10 cellular contexts compared by ENCODE assay signal in the genomic region with DNA sequence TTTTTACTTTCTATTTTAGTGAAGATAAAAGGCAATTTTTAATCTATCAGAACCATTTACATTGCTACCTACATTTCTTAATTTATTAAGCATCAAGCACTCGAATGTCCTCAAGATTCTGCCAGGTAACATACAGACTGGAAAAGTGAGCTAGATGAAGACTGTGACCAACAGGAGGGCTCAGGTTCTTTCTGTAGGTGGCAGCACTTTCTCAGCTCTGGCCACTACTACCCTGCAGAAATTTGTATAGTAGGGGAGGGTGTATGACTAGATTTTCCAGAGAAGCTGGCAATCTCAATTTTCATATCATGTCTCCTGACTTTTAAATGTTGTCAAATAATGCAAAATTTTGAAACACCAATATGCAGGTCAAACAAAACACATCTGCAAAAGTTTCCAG.
DNase-seq lines count a peak whose midpoint lies in the region; ATAC-seq and TF ChIP-seq lines count a peak whose summit lies in the region.
"Had no signal": no experiment of that assay in that cellular context is flagged by ENCODE, and none has a peak within 500 bp of the region (broad histone marks: within the 10 kb centered on the region; RNA-seq: fewer than 3 reads in every experiment).

No MANE protein-coding gene starts in this region.

- H3K4me1 ChIP-seq in Caco-2 (no peaks in the 10 kb centered on the region), adrenal gland (replicated peaks in 1 of 2) (no peaks in the 10 kb centered on the region), mesendoderm (ENCODE audit: control insufficient read depth, low read depth, low read length) (peaks cover 2% of the 10 kb centered on the region)

- H3K18ac ChIP-seq in mesendoderm (ENCODE audit: low read length), result no peak overlapping the region

- H2BK15ac ChIP-seq in mesendoderm (replicated peaks; ENCODE audit: low read depth), result no peak overlapping the region

- TF ChIP-seq CTCF in Caco-2 (IDR thresholded peaks at IDR 0.05; ENCODE audit: insufficient read depth in 1 of 2, low read depth in 1 of 2, low read length in 1 of 2, severe bottlenecking in 1 of 2, unreplicated experiment in 1 of 2), result peak; percentile 13 to 51
- TF ChIP-seq CTCF in adrenal gland (IDR thresholded peaks at IDR 0.05), result peak; percentile 12 to 52 (median 40)

- no peak for TF ChIP-seq POLR2A in adrenal gland (IDR thresholded peaks at IDR 0.05)

- intact Hi-C loops in Caco-2 (cut with micrococcal nuclease; ENCODE audit: unreplicated experiment), result loop anchor here (1.0 to 10.0 kb wide), 3 partner anchors 45 to 1055 kb away; no protein-coding TSS in a partner anchor
- intact Hi-C loops in adrenal gland (cut with DNase I), result no loop called here

- no peaks in the 10 kb centered on the region for H3K79me1 ChIP-seq in mesendoderm (ENCODE audit: low read length)

- H3K4me2 ChIP-seq in mesendoderm (ENCODE audit: low read length), result no peak overlapping the region

- no peak overlapping the region for H2BK120ac ChIP-seq in mesendoderm (ENCODE audit: low read depth, low read length)

- H3K36me3 Mint-ChIP-seq in Caco-2 (ENCODE audit: insufficient read depth, unreplicated experiment), result no peaks in the 10 kb centered on the region

- POLR2A ChIA-PET in Caco-2 (lab: Charles Lee), result no interaction called here

- H2AK5ac ChIP-seq in mesendoderm (ENCODE audit: low read length), result no peak overlapping the region

- no peak overlapping the region for H3K4ac ChIP-seq in mesendoderm (ENCODE audit: low read depth, low read length)

- no peak overlapping the region for H3K23ac ChIP-seq in mesendoderm (ENCODE audit: low read length)

- H3K4me1 Mint-ChIP-seq in Caco-2 (ENCODE audit: low read depth, unreplicated experiment), result no peaks in the 10 kb centered on the region

- CTCF ChIA-PET in Caco-2 (lab: Charles Lee), result interaction anchor here (1.1 kb wide), 1 partner anchor 1057 kb away, joined by 5 read pairs; no protein-coding TSS in a partner anchor

- no peak overlapping the region for H4K5ac ChIP-seq in mesendoderm (ENCODE audit: low read length)

- H3K27me3 ChIP-seq in Caco-2 (replicated peaks; ENCODE audit: control insufficient read depth, insufficient read depth, low read length) (no peaks in the 10 kb centered on the region), adrenal gland (no peaks in the 10 kb centered on the region), mesendoderm (ENCODE audit: insufficient read depth, low read length, poor library complexity) (no peaks in the 10 kb centered on the region)

- H3K4me3 ChIP-seq in Caco-2 (ENCODE audit: low read depth, low read length) (no peak overlapping the region), adrenal gland (no peak overlapping the region), mesendoderm (ENCODE audit: low read length) (no peak overlapping the region)

- DNase-seq in Caco-2, result peak in 1 of 2 experiments; percentile 9
- peak in 4 of 7 donors; percentile 15 to 55 (median 20) for DNase-seq in adrenal gland
- peak; percentile 49 for DNase-seq in mesendoderm
- no peak for DNase-seq in H4 (ENCODE audit: low spot score)
- no peak for DNase-seq in retina
- DNase-seq: foreskin melanocyte, GDM1 had no signal

- H3K27me3 Mint-ChIP-seq in Caco-2 (ENCODE audit: insufficient read depth, unreplicated experiment), result no peaks in the 10 kb centered on the region

- H3K9me3 Mint-ChIP-seq in Caco-2 (ENCODE audit: unreplicated experiment), result no peaks in the 10 kb centered on the region

- H3K4me3 Mint-ChIP-seq in Caco-2 (ENCODE audit: unreplicated experiment), result no peak overlapping the region

- H4K8ac ChIP-seq in mesendoderm (ENCODE audit: low read depth, low read length), result no peak overlapping the region

- H3K27ac ChIP-seq in adrenal gland, result no peak overlapping the region
- H3K27ac ChIP-seq in mesendoderm (ENCODE audit: low read depth, low read length), result no peak overlapping the region

- H3K9me3 ChIP-seq in Caco-2 (no peaks in the 10 kb centered on the region), adrenal gland (replicated peaks in 1 of 3) (no peaks in the 10 kb centered on the region)

- H3K56ac ChIP-seq in mesendoderm (ENCODE audit: low read length), result no peak overlapping the region

- no peak overlapping the region for H3K9ac ChIP-seq in mesendoderm (ENCODE audit: low read length)

- 31 to 36% (median 33%) methylated on average over 1 of the region's 1 CpG for WGBS in adrenal gland, 4 donors
- no CpG with 5 or more reads among the region's 1 CpG for WGBS in mesendoderm (ENCODE audit: extremely low coverage, insufficient coverage, low lambda C conversion rate)

- ATAC-seq in HG03520 (IDR thresholded peaks at IDR 0.05; ENCODE audit: unreplicated experiment) (no peak), GM18858 (IDR thresholded peaks at IDR 0.05; ENCODE audit: unreplicated experiment) (no peak)

- no peak overlapping the region for H3K27ac Mint-ChIP-seq in Caco-2 (ENCODE audit: unreplicated experiment)

- H3K79me2 ChIP-seq in mesendoderm (ENCODE audit: control insufficient read depth, insufficient read depth, low read length), result no peaks in the 10 kb centered on the region

- no TSS peak for BruUV-seq in Caco-2 (replicated peaks; lab: Mats Ljungman, UMichigan)

- H3K36me3 ChIP-seq in Caco-2 (ENCODE audit: control insufficient read depth, insufficient read depth, low read length) (no peaks in the 10 kb centered on the region), adrenal gland (replicated peaks in 1 of 2) (no peaks in the 10 kb centered on the region), mesendoderm (ENCODE audit: control insufficient read depth, insufficient read depth, low read length) (no peaks in the 10 kb centered on the region)

- no peak overlapping the region for H2BK5ac ChIP-seq in mesendoderm (ENCODE audit: low read length)

- peak; percentile 33; the same call in 1 of the 2 replicates for TF ChIP-seq RAD21 in Ishikawa (IDR thresholded peaks at IDR 0.05; ENCODE audit: low read depth)

- no peak for TF ChIP-seq EP300 in Ishikawa (IDR thresholded peaks at IDR 0.05; ENCODE audit: borderline replicate concordance)

TF ChIP-seq in Ishikawa, 13 proteins besides CTCF, POLR2A, EP300 and RAD21:
- TF ChIP-seq USF1 (IDR thresholded peaks at IDR 0.05) (no peak), TEAD4 (IDR thresholded peaks at IDR 0.05) (no peak), CREB1 (IDR thresholded peaks at IDR 0.05; ENCODE audit: low read depth) (no peak), CEBPB (IDR thresholded peaks at IDR 0.05) (no peak), EGR1 (IDR thresholded peaks at IDR 0.05) (no peak), TAF1 (IDR thresholded peaks at IDR 0.05; ENCODE audit: low read depth) (no peak), YY1 (IDR thresholded peaks at IDR 0.05; ENCODE audit: low read depth) (no peak), NFIC (IDR thresholded peaks at IDR 0.05) (no peak), TCF12 (IDR thresholded peaks at IDR 0.05; ENCODE audit: low read depth) (no peak)
- TF ChIP-seq, protein P1, sequence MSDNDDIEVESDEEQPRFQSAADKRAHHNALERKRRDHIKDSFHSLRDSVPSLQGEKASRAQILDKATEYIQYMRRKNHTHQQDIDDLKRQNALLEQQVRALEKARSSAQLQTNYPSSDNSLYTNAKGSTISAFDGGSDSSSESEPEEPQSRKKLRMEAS (IDR thresholded peaks at IDR 0.05), result no peak
- TF ChIP-seq, protein P2, sequence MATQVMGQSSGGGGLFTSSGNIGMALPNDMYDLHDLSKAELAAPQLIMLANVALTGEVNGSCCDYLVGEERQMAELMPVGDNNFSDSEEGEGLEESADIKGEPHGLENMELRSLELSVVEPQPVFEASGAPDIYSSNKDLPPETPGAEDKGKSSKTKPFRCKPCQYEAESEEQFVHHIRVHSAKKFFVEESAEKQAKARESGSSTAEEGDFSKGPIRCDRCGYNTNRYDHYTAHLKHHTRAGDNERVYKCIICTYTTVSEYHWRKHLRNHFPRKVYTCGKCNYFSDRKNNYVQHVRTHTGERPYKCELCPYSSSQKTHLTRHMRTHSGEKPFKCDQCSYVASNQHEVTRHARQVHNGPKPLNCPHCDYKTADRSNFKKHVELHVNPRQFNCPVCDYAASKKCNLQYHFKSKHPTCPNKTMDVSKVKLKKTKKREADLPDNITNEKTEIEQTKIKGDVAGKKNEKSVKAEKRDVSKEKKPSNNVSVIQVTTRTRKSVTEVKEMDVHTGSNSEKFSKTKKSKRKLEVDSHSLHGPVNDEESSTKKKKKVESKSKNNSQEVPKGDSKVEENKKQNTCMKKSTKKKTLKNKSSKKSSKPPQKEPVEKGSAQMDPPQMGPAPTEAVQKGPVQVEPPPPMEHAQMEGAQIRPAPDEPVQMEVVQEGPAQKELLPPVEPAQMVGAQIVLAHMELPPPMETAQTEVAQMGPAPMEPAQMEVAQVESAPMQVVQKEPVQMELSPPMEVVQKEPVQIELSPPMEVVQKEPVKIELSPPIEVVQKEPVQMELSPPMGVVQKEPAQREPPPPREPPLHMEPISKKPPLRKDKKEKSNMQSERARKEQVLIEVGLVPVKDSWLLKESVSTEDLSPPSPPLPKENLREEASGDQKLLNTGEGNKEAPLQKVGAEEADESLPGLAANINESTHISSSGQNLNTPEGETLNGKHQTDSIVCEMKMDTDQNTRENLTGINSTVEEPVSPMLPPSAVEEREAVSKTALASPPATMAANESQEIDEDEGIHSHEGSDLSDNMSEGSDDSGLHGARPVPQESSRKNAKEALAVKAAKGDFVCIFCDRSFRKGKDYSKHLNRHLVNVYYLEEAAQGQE (IDR thresholded peaks at IDR 0.05; ENCODE audit: low read depth), result no peak

Comparison
In these comparisons a context has a peak if more than half of its experiments do, and no peak if none do; other contexts are left out.
1. DNase-seq: peak in adrenal gland (4 of 7) and mesendoderm (single experiment); none in H4 (single experiment) and retina (single experiment).